12 cellular contexts compared by ENCODE assay signal in the genomic region with DNA sequence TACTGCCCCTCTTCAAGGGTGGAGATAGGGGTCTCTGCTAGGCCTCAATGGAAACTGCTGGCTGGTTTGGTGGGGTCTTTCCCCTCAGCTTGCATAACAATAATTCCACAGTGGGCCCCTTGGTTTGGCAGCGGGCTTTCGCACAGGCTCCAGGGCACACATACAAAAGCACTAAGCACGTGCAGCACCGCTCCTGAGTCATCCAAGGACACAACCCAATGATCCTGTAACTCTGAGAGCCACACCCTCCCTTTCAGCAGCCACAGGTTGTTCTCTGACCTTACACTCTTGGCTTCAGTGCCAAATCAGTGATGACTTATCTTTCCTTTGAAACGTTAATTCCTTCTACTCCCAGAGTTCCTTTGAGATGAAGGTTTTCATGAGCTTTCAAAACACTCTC. TPM values are rescaled to one million over a fixed set of nuclear protein-coding genes. Genes with fewer than 3 reads are reported as not detected.
DNase-seq lines count a peak whose midpoint lies in the region; ATAC-seq, FAIRE-seq and TF ChIP-seq lines count a peak whose summit lies in the region.
"Had no signal": no experiment of that assay in that cellular context is flagged by ENCODE, and none has a peak within 500 bp of the region (broad histone marks: within the 10 kb centered on the region; RNA-seq: fewer than 3 reads in every experiment).

No MANE protein-coding gene starts in this region.

- H3K9me1 ChIP-seq in endothelial cell of umbilical vein (replicated peaks; ENCODE audit: control insufficient read depth, extremely low read depth, insufficient read depth, low read length) = no peaks in the 10 kb centered on the region

- H3K36me3 ChIP-seq in endothelial cell of umbilical vein (ENCODE audit: control insufficient read depth in 2 of 2, extremely low read depth in 1 of 2, insufficient read depth in 2 of 2, low read length in 2 of 2) (no peaks in the 10 kb centered on the region), liver (ENCODE audit: control insufficient read depth in 4 of 4, insufficient read depth in 3 of 4, low read depth in 1 of 4, low read length in 3 of 4) (no peaks in the 10 kb centered on the region)
- H3K36me3 ChIP-seq: WERI-Rb-1 had no signal

- H3K4me1 ChIP-seq in endothelial cell of umbilical vein (ENCODE audit: control insufficient read depth, extremely low read depth, insufficient read depth, low read length) (peaks cover 10% of the 10 kb centered on the region), liver (ENCODE audit: control insufficient read depth in 4 of 4, insufficient read depth in 4 of 4, low read length in 3 of 4) (peaks cover 0 to 4% (median 0%) of the 10 kb centered on the region in 4 donors)

- no peak overlapping the region for H3K4me2 ChIP-seq in endothelial cell of umbilical vein (ENCODE audit: insufficient read depth, low read length)

- no peaks in the 10 kb centered on the region for H3K79me2 ChIP-seq in endothelial cell of umbilical vein (ENCODE audit: control insufficient read depth, insufficient read depth, low read length)

- intact Hi-C loops in endothelial cell of umbilical vein (cut with micrococcal nuclease) = no loop called here

- WGBS in liver = 49% methylated on average over 5 of the region's 5 CpGs

- no peak for ATAC-seq in SK-N-SH treated with all-trans-retinoic acid at 6 μM for 48 hours

- POLR2A ChIA-PET in endothelial cell of umbilical vein (lab: Charles Lee) = no interaction called here

- H3K4me3 ChIP-seq in endothelial cell of umbilical vein (replicated peaks in 1 of 3; ENCODE audit: insufficient read depth in 1 of 3, low read depth in 1 of 3, low read length in 3 of 3) = no peak overlapping the region
- H3K4me3 ChIP-seq in liver (ENCODE audit: low read depth in 1 of 3, low read length in 3 of 3) = no peak overlapping the region

- CTCF ChIA-PET in endothelial cell of umbilical vein (lab: Charles Lee) = no interaction called here

- TF ChIP-seq CTCF in C4-2B (conservative IDR thresholded peaks at IDR 0.05) = no peak
- no peak for TF ChIP-seq CTCF in endothelial cell of umbilical vein (IDR thresholded peaks at IDR 0.05; ENCODE audit: extremely low read depth in 1 of 2, insufficient read depth in 1 of 2, low read depth in 1 of 2, low read length in 2 of 2)
- no peak for TF ChIP-seq CTCF in liver (IDR thresholded peaks at IDR 0.05; ENCODE audit: low read depth, low read length, missing input control)

- H3K27me3 ChIP-seq in endothelial cell of umbilical vein (ENCODE audit: control insufficient read depth in 2 of 2, insufficient read depth in 2 of 2, low read length in 2 of 2) (peaks cover 7 to 11% of the 10 kb centered on the region in 2 experiments), liver (ENCODE audit: control insufficient read depth in 4 of 4, insufficient read depth in 4 of 4, low read length in 3 of 4) (no peaks in the 10 kb centered on the region)

- H2AFZ ChIP-seq in endothelial cell of umbilical vein (ENCODE audit: low read depth, low read length) = no peak overlapping the region

- no peak overlapping the region for H3K9ac ChIP-seq in endothelial cell of umbilical vein (replicated peaks; ENCODE audit: extremely low read depth, insufficient read depth, low read length)
- no peak overlapping the region for H3K9ac ChIP-seq in liver (ENCODE audit: low read depth in 1 of 2, low read length in 2 of 2)

- DNase-seq in LHCN-M2 (ENCODE audit: low read depth) (peak; percentile 31), endothelial cell of umbilical vein (ENCODE audit: low read depth, low spot score) (no peak), HTR-8/SVneo (ENCODE audit: insufficient read length, low spot score) (no peak), hypothalamus (lab: John Stamatoyannopoulos, UW) (no peak)
- no peak for DNase-seq in activated naive CD4-positive, alpha-beta T cell treated with Interleukin-2 at 50 U/mL for 16 hours
- DNase-seq: activated T-cell treated with anti-CD3 and anti-CD28 coated beads, Interleukin-2, amount 50 U/mL, for 48 hours; central memory CD4-positive, alpha-beta T cell; NCI-H1436; WERI-Rb-1 had no signal

- peak overlapping the region; percentile 77 for H3K27ac ChIP-seq in C4-2B
- no peak overlapping the region for H3K27ac ChIP-seq in endothelial cell of umbilical vein (ENCODE audit: insufficient read depth, low read depth, low read length)
- H3K27ac ChIP-seq in liver (ENCODE audit: low read depth in 1 of 2, low read length in 2 of 2) = no peak overlapping the region
- H3K27ac ChIP-seq: WERI-Rb-1 had no signal

- no peak for TF ChIP-seq POLR2A in endothelial cell of umbilical vein (IDR thresholded peaks at IDR 0.05; ENCODE audit: low read depth, low read length)

- peak; percentile 43 for FAIRE-seq in endothelial cell of umbilical vein (lab: Jason Lieb, UNC)
- no peak for FAIRE-seq in HTR-8/SVneo (lab: Jason Lieb, UNC)

- no peak for TF ChIP-seq RAD21 in liver (IDR thresholded peaks at IDR 0.05)

- BruUV-seq in endothelial cell of umbilical vein (replicated peaks; lab: Mats Ljungman, UMichigan) = no TSS peak

- dilution Hi-C loops in endothelial cell of umbilical vein (cut with MboI; ENCODE audit: extremely low pct_ligation_motif_present, low sequenced_read_pairs) = no loop called here

- H4K20me1 ChIP-seq in endothelial cell of umbilical vein (replicated peaks; ENCODE audit: control insufficient read depth, extremely low read depth, insufficient read depth, low read length) = no peaks in the 10 kb centered on the region

- no peaks in the 10 kb centered on the region for H3K9me3 ChIP-seq in endothelial cell of umbilical vein (replicated peaks; ENCODE audit: control insufficient read depth, insufficient read depth, low read length)
- H3K9me3 ChIP-seq in liver (ENCODE audit: control insufficient read depth in 4 of 4, low read length in 3 of 4) = no peaks in the 10 kb centered on the region

TF ChIP-seq in endothelial cell of umbilical vein, 7 proteins besides CTCF, POLR2A, EP300 and RAD21:
- no peak for TF ChIP-seq POLR2AphosphoS5 (IDR thresholded peaks at IDR 0.05; ENCODE audit: insufficient read depth, low read depth, low read length)
- TF ChIP-seq GATA2 (IDR thresholded peaks at IDR 0.05; ENCODE audit: insufficient read depth, insufficient read length, low read depth, low read length) = no peak
- no peak for TF ChIP-seq EZH2 (IDR thresholded peaks at IDR 0.05; ENCODE audit: borderline replicate concordance, low read depth, low read length, severe bottlenecking)
- no peak for TF ChIP-seq FOS (IDR thresholded peaks at IDR 0.05; ENCODE audit: borderline replicate concordance, insufficient read depth, low read length)
- TF ChIP-seq JUN (IDR thresholded peaks at IDR 0.05; ENCODE audit: borderline replicate concordance, insufficient read depth, insufficient read length, low read depth) = no peak
- TF ChIP-seq, protein P1, sequence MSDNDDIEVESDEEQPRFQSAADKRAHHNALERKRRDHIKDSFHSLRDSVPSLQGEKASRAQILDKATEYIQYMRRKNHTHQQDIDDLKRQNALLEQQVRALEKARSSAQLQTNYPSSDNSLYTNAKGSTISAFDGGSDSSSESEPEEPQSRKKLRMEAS (IDR thresholded peaks at IDR 0.05; ENCODE audit: insufficient read depth, insufficient read length) = no peak
- no peak for TF ChIP-seq MYC (IDR thresholded peaks at IDR 0.05; ENCODE audit: low read depth, low read length)

TF ChIP-seq in SK-N-SH treated with all-trans-retinoic acid at 6 μM for 48 hours, 23 proteins besides CTCF, POLR2A, EP300 and RAD21 (continues in another document):
- TF ChIP-seq SNAI2 (CRISPR knock-in tag; IDR thresholded peaks at IDR 0.05) (no peak), ARNTL (CRISPR knock-in tag; IDR thresholded peaks at IDR 0.05; ENCODE audit: borderline replicate concordance, low read depth) (no peak), GLIS3 (CRISPR knock-in tag; IDR thresholded peaks at IDR 0.05) (no peak), PPARA (CRISPR knock-in tag; IDR thresholded peaks at IDR 0.05; ENCODE audit: borderline replicate concordance) (no peak), ESRRG (CRISPR knock-in tag; IDR thresholded peaks at IDR 0.05) (no peak)
- TF ChIP-seq, protein P2, sequence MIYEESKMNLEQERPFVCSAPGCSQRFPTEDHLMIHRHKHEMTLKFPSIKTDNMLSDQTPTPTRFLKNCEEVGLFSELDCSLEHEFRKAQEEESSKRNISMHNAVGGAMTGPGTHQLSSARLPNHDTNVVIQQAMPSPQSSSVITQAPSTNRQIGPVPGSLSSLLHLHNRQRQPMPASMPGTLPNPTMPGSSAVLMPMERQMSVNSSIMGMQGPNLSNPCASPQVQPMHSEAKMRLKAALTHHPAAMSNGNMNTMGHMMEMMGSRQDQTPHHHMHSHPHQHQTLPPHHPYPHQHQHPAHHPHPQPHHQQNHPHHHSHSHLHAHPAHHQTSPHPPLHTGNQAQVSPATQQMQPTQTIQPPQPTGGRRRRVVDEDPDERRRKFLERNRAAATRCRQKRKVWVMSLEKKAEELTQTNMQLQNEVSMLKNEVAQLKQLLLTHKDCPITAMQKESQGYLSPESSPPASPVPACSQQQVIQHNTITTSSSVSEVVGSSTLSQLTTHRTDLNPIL (CRISPR knock-in tag; IDR thresholded peaks at IDR 0.05; ENCODE audit: low read depth) = no peak

RNA-seq across cellular contexts. Expression of a gene that starts 41.7 kb away (rescaled TPM):
- total RNA-seq in LHCN-M2 (2014; rRNA removed) (0.06 and 2.2 TPM in 2 replicates), endothelial cell of umbilical vein (6.7 and 7.5 TPM in 2 replicates), liver (1 to 10 TPM; 1.1 to 3.6 TPM)
- 1.1 TPM for polyA plus RNA-seq in LHCN-M2 (2012)
- polyA plus RNA-seq in endothelial cell of umbilical vein (2.8 and 2.9 TPM in 2 replicates), liver (1 to 10 TPM; 1.0 to 1.1 TPM)
- polyA plus RNA-seq in endothelial cell of umbilical vein (2011; cell fraction: cytosol; rRNA removed) = 1.4 and 2.5 TPM in 2 replicates
- 7.1 and 10.2 TPM in 2 replicates for polyA plus RNA-seq in endothelial cell of umbilical vein (2011; cell fraction: nucleus; rRNA removed)
- 0.91 and 1.9 TPM in 2 replicates for polyA plus RNA-seq in endothelial cell of umbilical vein (2012)
- 4.6 and 7.3 TPM in 2 replicates for polyA minus RNA-seq in endothelial cell of umbilical vein
- polyA minus RNA-seq in endothelial cell of umbilical vein (2011; cell fraction: cytosol; rRNA and poly(A)+ RNA removed) = 5.5 TPM
- 3.8 and 5.2 TPM in 2 replicates for polyA minus RNA-seq in endothelial cell of umbilical vein (2011; cell fraction: nucleus; rRNA and poly(A)+ RNA removed)
